Comparison of ENCODE assay signal across 1 cellular context in genomic region chr1:20141001-20141400, GRCh38.
TF ChIP-seq lines count a peak whose summit lies in the region.

No MANE protein-coding gene starts in this region.

TF ChIP-seq in K562, 482 proteins besides CTCF, POLR2A, EP300 and RAD21:
- TF ChIP-seq THRB (CRISPR knock-in tag; conservative IDR thresholded peaks at IDR 0.05) (0 out of 2 replicates have a peak, but pooled peaks have one; percentile 24), HMG20A (CRISPR knock-in tag; conservative IDR thresholded peaks at IDR 0.05) (no peak)
